Comparison of ENCODE assay signal across 2 cellular contexts in genomic region chr4:73087871-73088270, GRCh38.
TF ChIP-seq lines count a peak whose summit lies in the region.

No MANE protein-coding gene starts in this region.

TF ChIP-seq in HepG2, 621 proteins besides CTCF, POLR2A, EP300 and RAD21:
- peak; percentile 89 for TF ChIP-seq HNRNPK (IDR thresholded peaks at IDR 0.05; ENCODE audit: low read depth, low read length, poor library complexity, severe bottlenecking)
- peak; percentile 16 for TF ChIP-seq AGO2 (optimal IDR thresholded peaks at IDR 0.05; ENCODE audit: low read depth, low read length)
- TF ChIP-seq NR0B2 (CRISPR knock-in tag; IDR thresholded peaks at IDR 0.05): no peak
- TF ChIP-seq ZMYM4 (CRISPR knock-in tag; IDR thresholded peaks at IDR 0.05): no peak

TF ChIP-seq in HEK293, 187 proteins besides CTCF, POLR2A, EP300 and RAD21:
- TF ChIP-seq ZNF366 (tag by site-specific recombination; conservative IDR thresholded peaks at IDR 0.05) (peak; percentile 59; the same call in 1 of the 2 replicates), ZNF548 (tag by site-specific recombination; IDR thresholded peaks at IDR 0.05) (no peak)
